Comparison of ENCODE assay signal across 15 cellular contexts in the genomic region with DNA sequence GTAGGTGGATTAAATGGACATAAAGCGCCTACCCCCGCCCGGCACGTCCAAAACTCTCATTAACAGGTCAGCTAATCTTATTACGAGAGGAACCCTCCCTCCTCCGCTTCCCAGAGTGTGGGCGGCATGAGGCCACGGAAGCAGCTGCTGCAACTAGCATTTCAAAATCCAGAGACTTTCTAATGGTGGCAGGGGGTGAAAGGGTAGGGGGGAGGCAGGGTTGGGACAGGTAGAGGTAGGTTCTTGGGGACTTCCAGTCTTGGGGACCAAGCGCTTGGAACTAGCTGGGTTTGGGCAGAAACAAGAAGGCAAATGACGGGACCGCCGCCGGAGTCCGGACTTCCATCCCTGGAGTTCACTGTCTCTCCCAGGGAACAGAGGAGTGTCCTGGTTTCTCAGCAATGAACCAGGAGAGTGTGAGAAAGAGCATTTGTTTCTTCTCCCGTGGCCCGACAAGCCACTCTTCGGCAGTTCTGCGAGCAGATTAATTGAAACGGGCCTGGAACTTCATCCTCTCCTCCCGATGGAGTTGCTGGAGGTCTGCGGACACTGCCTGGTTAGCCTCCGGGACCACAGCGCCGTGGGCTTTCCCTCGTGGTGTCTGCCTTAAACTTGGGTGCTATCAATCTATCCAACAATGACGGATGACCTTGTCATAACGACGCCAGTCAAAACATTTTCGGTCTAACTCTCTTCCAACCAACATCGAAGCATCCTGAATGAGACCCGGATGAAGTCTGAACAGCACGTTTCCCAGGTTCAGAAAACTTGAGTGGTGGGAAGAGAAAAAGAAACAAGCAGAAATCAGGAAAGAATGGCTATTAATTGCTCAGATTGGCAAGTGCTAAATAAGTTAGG. TPM values are rescaled to one million over a fixed set of nuclear protein-coding genes. Genes with fewer than 3 reads are reported as not detected.
DNase-seq lines count a peak whose midpoint lies in the region; ATAC-seq and TF ChIP-seq lines count a peak whose summit lies in the region.
"Had no signal": no experiment of that assay in that cellular context is flagged by ENCODE, and none has a peak within 500 bp of the region (broad histone marks: within the 10 kb centered on the region; RNA-seq: fewer than 3 reads in every experiment).

No MANE protein-coding gene starts in this region.

- H3K4me3 ChIP-seq in NT2/D1 (ENCODE audit: insufficient read length, low read depth), result peak overlapping the region; percentile 39
- H3K4me3 ChIP-seq in iPS-18a (ENCODE audit: low read length), result peak overlapping the region; percentile 75
- H3K4me3 ChIP-seq in sigmoid colon, result peak overlapping the region in 1 of 4 donors; percentile 78

- TF ChIP-seq POLR2A in sigmoid colon (IDR thresholded peaks at IDR 0.05), result no peak

- DNase-seq in activated CD4-positive, alpha-beta T cell treated with anti-CD3 and anti-CD28 coated beads, Interleukin-2, amount 10 ng/mL, durations not matched to agents 7 days and 5 days, result no peak
- DNase-seq in activated CD4-positive, alpha-beta T cell treated with anti-CD3 and anti-CD28 coated beads, Interleukin-2, amount 50 U/mL, for 4 hours, result no peak
- no peak for DNase-seq in NT2/D1 (ENCODE audit: low read depth, low spot score)
- DNase-seq in sigmoid colon, result no peak
- DNase-seq in left lobe of liver (ENCODE audit: low spot score), result no peak
- no peak for DNase-seq in NCI-H446 (lab: John Stamatoyannopoulos, UW)
- DNase-seq: effector memory CD4-positive, alpha-beta T cell; hippocampal formation; NCI-H524 treated with DMSO at 0.1 percent for 48 hours; stimulated activated CD4-positive, alpha-beta T cell treated with anti-CD3 and anti-CD28 coated beads, Interleukin-2, amount 100 ng/mL, for 48 hours had no signal

- TF ChIP-seq EP300 in sigmoid colon (IDR thresholded peaks at IDR 0.05), result no peak

- H3K27ac Mint-ChIP-seq in activated CD4-positive, alpha-beta T cell treated with anti-CD3 and anti-CD28 coated beads, Interleukin-2, amount 10 ng/mL, durations not matched to agents 7 days and 5 days, result peak overlapping the region; percentile 50

- H3K4me1 Mint-ChIP-seq in activated CD4-positive, alpha-beta T cell treated with anti-CD3 and anti-CD28 coated beads, Interleukin-2, amount 10 ng/mL, durations not matched to agents 7 days and 5 days, result peaks cover 15% of the 10 kb centered on the region

- intact Hi-C loops in sigmoid colon (cut with DNase I), result loop anchor here (5.0 to 10.0 kb wide), 3 partner anchors 190 to 313 kb away; a partner anchor contains a TSS

- H3K9me3 Mint-ChIP-seq in activated CD4-positive, alpha-beta T cell treated with anti-CD3 and anti-CD28 coated beads, Interleukin-2, amount 10 ng/mL, durations not matched to agents 7 days and 5 days, result no peaks in the 10 kb centered on the region

- ATAC-seq in esophagus mucosa, result no peak
- no peak for ATAC-seq in left lobe of liver
- ATAC-seq: activated CD4-positive, CD25-positive, alpha-beta regulatory T cell treated with anti-CD3 and anti-CD28 coated beads, Interleukin-2, amount 50 U/mL, for 24 hours; Right ventricle myocardium inferior had no signal

- WGBS in sigmoid colon, 2 donors, result 18 to 22% methylated on average over 32 of the region's 32 CpGs

- H3K9ac ChIP-seq in NT2/D1 (ENCODE audit: insufficient read length, low read depth), result no peak overlapping the region
- no peak overlapping the region for H3K9ac ChIP-seq in iPS-18a (ENCODE audit: low read length)

- POLR2A ChIA-PET in activated CD4-positive, alpha-beta T cell treated with anti-CD3 and anti-CD28 coated beads, Interleukin-2, amount 10 ng/mL, durations not matched to agents 7 days and 5 days (lab: Charles Lee), result no interaction called here

- no peak for TF ChIP-seq CTCF in sigmoid colon (IDR thresholded peaks at IDR 0.05)

- H3K36me3 ChIP-seq in NT2/D1 (ENCODE audit: insufficient read depth, insufficient read length, low read length) (no peaks in the 10 kb centered on the region), iPS-18a (ENCODE audit: control insufficient read depth, low read depth, low read length) (no peaks in the 10 kb centered on the region), sigmoid colon (no peaks in the 10 kb centered on the region)
- H3K36me3 ChIP-seq: neutrophil had no signal

- peaks cover 98% of the 10 kb centered on the region for H3K27me3 ChIP-seq in NT2/D1 (ENCODE audit: insufficient read depth, insufficient read length)
- H3K27me3 ChIP-seq in iPS-18a (ENCODE audit: control insufficient read depth, insufficient read depth, low read length), result peaks cover 100% of the 10 kb centered on the region
- peaks cover 0 to 36% (median 0%) of the 10 kb centered on the region in 3 donors for H3K27me3 ChIP-seq in sigmoid colon

- peaks cover 78% of the 10 kb centered on the region for H3K27me3 Mint-ChIP-seq in activated CD4-positive, alpha-beta T cell treated with anti-CD3 and anti-CD28 coated beads, Interleukin-2, amount 10 ng/mL, durations not matched to agents 7 days and 5 days

- no peak overlapping the region for H3K4me3 Mint-ChIP-seq in activated CD4-positive, alpha-beta T cell treated with anti-CD3 and anti-CD28 coated beads, Interleukin-2, amount 10 ng/mL, durations not matched to agents 7 days and 5 days

- H3K9me3 ChIP-seq in NT2/D1 (ENCODE audit: insufficient read depth, low read length) (no peaks in the 10 kb centered on the region), iPS-18a (ENCODE audit: control insufficient read depth, low read depth, low read length) (no peaks in the 10 kb centered on the region), sigmoid colon (no peaks in the 10 kb centered on the region)
- H3K9me3 ChIP-seq: neutrophil had no signal

- H3K27ac ChIP-seq in iPS-18a (ENCODE audit: low read length) (no peak overlapping the region), sigmoid colon (peak overlapping the region in 3 of 4 donors; percentile 83 to 88 (median 83))
- H3K27ac ChIP-seq: neutrophil had no signal

- H3K36me3 Mint-ChIP-seq in activated CD4-positive, alpha-beta T cell treated with anti-CD3 and anti-CD28 coated beads, Interleukin-2, amount 10 ng/mL, durations not matched to agents 7 days and 5 days (ENCODE audit: low read depth), result peaks cover 2% of the 10 kb centered on the region

- peaks cover 3% of the 10 kb centered on the region for H3K4me1 ChIP-seq in NT2/D1 (ENCODE audit: insufficient read depth, insufficient read length)
- H3K4me1 ChIP-seq in iPS-18a (ENCODE audit: control insufficient read depth, low read depth, low read length), result peaks cover 29% of the 10 kb centered on the region
- peaks cover 0 to 17% (median 9%) of the 10 kb centered on the region in 4 donors for H3K4me1 ChIP-seq in sigmoid colon

- CTCF ChIA-PET in activated CD4-positive, alpha-beta T cell treated with anti-CD3 and anti-CD28 coated beads, Interleukin-2, amount 10 ng/mL, durations not matched to agents 7 days and 5 days (lab: Charles Lee), result no interaction called here

RNA-seq across cellular contexts. Expression of a gene that starts 1.6 kb away (rescaled TPM):
- not detected for total RNA-seq in activated CD4-positive, alpha-beta T cell treated with anti-CD3 and anti-CD28 coated beads, Interleukin-2, amount 10 ng/mL, durations not matched to agents 7 days and 5 days
- total RNA-seq in sigmoid colon, result 10 to 100 TPM; 11.9 to 22.2 (median 18.7) TPM
- polyA plus RNA-seq in sigmoid colon, result 1 to 10 TPM in 1 of 3 donors, under 1 TPM in 1, not detected in 1; 0.60 to 1.1 TPM
- total RNA-seq in esophagus mucosa, result 0.32 TPM
- total RNA-seq in left lobe of liver, result 0.35 TPM

RNA-seq across cellular contexts. Expression of a gene that starts 50.9 kb away (rescaled TPM):
- total RNA-seq in activated CD4-positive, alpha-beta T cell treated with anti-CD3 and anti-CD28 coated beads, Interleukin-2, amount 10 ng/mL, durations not matched to agents 7 days and 5 days, result not detected
- total RNA-seq in sigmoid colon (10 to 100 TPM; 26.5 to 79.2 (median 58.4) TPM), esophagus mucosa (44.7 TPM), left lobe of liver (18.6 TPM)
- 10 to 100 TPM; 21.6 to 42.7 (median 27.0) TPM for polyA plus RNA-seq in sigmoid colon

Comparison
In these comparisons a context has a peak if more than half of its experiments do, and no peak if none do; other contexts are left out.
1. RNA of a gene that starts 50.9 kb away (total RNA-seq): 26.5 to 79.2 TPM in sigmoid colon, 44.7 TPM in esophagus mucosa (single experiment) and 18.6 TPM in left lobe of liver (single experiment); not detected in activated CD4-positive, alpha-beta T cell treated with anti-CD3 and anti-CD28 coated beads, Interleukin-2, amount 10 ng/mL, durations not matched to agents 7 days and 5 days; every median in the first group is over 10 times any median in the second.